8 cellular contexts compared by ENCODE assay signal in the genomic region with DNA sequence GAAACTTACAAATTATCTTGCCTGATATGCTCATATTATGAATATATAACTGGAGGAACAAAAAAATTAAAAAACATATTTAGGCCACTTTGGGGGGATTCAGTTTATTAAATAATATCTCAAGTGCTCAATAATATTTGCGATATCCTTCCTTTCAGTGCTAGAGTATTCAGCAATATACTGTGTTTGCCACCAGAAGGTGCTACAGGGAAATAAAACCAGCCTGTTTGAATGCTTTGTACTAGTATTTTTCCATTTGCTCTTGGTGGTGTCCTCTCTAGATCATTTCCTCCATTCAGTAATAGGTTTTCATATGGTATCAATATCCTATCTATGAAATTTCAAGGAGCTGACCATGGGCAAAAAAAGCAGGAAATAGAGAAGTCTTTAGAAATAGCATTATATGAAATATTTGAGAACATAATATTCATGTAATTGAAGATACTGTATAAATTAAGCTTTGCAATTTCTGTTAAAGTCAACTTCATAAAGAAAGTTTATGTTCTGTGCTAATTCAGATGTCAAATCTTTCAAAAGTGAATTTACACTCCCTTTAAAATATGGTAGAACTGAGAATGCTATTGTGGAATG.
DNase-seq lines count a peak whose midpoint lies in the region; ATAC-seq, FAIRE-seq and TF ChIP-seq lines count a peak whose summit lies in the region.

No MANE protein-coding gene starts in this region.

- no peak for TF ChIP-seq POLR2A in erythroblast (IDR thresholded peaks at IDR 0.05; ENCODE audit: low read length)

- intact Hi-C loops in pancreas (cut with DNase I): loop anchor here (5.0 to 10.0 kb wide), 3 partner anchors 198 to 203 kb away; no protein-coding TSS in a partner anchor

- H3K9ac ChIP-seq in OCI-LY1 (ENCODE audit: low read length): no peak overlapping the region

- TF ChIP-seq CTCF in OCI-LY1 (IDR thresholded peaks at IDR 0.05; ENCODE audit: low read length) (peak; percentile 96), pancreas (IDR thresholded peaks at IDR 0.05) (peak; percentile 16 to 44 (median 36))

- no peaks in the 10 kb centered on the region for H3K79me2 ChIP-seq in OCI-LY1 (ENCODE audit: insufficient read depth, low read length)

- no peak overlapping the region for H3K4me3 ChIP-seq in OCI-LY1 (ENCODE audit: low read depth, low read length, poor library complexity, severe bottlenecking)
- H3K4me3 ChIP-seq in pancreas: no peak overlapping the region

- ATAC-seq in GM18520 (IDR thresholded peaks at IDR 0.05; ENCODE audit: unreplicated experiment) (peak; percentile 55), pancreas (peak; percentile 60 to 94 (median 90))
- ATAC-seq in activated T-helper 17 cell treated with anti-CD3 and anti-CD28 coated beads, Interleukin-2, amount 50 U/mL, for 72 hours (replicated peaks): no peak

- peaks cover 30% of the 10 kb centered on the region for H3K4me1 ChIP-seq in OCI-LY1 (ENCODE audit: insufficient read depth, low read length, severe bottlenecking)
- H3K4me1 ChIP-seq in pancreas: no peaks in the 10 kb centered on the region

- FAIRE-seq in pancreas (lab: Jason Lieb, UNC): peak; percentile 5

- no peaks in the 10 kb centered on the region for H3K27me3 Mint-ChIP-seq in activated T-helper 17 cell treated with anti-CD3 and anti-CD28 coated beads, Interleukin-2, amount 50 U/mL, for 72 hours

- WGBS in pancreas, 2 donors: 25 to 35% methylated on average over 1 of the region's 1 CpG

- no peak overlapping the region for H2AFZ ChIP-seq in OCI-LY1 (ENCODE audit: low read length)

- H3K9me2 ChIP-seq in OCI-LY1 (ENCODE audit: low read depth, low read length): no peaks in the 10 kb centered on the region

- no peak overlapping the region for H3K4me2 ChIP-seq in OCI-LY1 (ENCODE audit: low read length)

- H4K20me1 ChIP-seq in OCI-LY1 (ENCODE audit: insufficient read depth, low read length): no peaks in the 10 kb centered on the region

- H3K36me3 Mint-ChIP-seq in activated T-helper 17 cell treated with anti-CD3 and anti-CD28 coated beads, Interleukin-2, amount 50 U/mL, for 72 hours (ENCODE audit: low read depth): no peaks in the 10 kb centered on the region

- H3K27me3 ChIP-seq in OCI-LY1 (ENCODE audit: insufficient read depth, low read length): no peaks in the 10 kb centered on the region
- H3K27me3 ChIP-seq in pancreas: no peaks in the 10 kb centered on the region

- peaks cover 26% of the 10 kb centered on the region for H3K9me3 Mint-ChIP-seq in activated T-helper 17 cell treated with anti-CD3 and anti-CD28 coated beads, Interleukin-2, amount 50 U/mL, for 72 hours

- no peaks in the 10 kb centered on the region for H3K4me1 Mint-ChIP-seq in activated T-helper 17 cell treated with anti-CD3 and anti-CD28 coated beads, Interleukin-2, amount 50 U/mL, for 72 hours

- H3K27ac ChIP-seq in OCI-LY1 (ENCODE audit: low read depth, low read length, poor library complexity, severe bottlenecking) (no peak overlapping the region), pancreas (no peak overlapping the region)

- H3K4me3 Mint-ChIP-seq in activated T-helper 17 cell treated with anti-CD3 and anti-CD28 coated beads, Interleukin-2, amount 50 U/mL, for 72 hours: no peak overlapping the region

- H3K27ac Mint-ChIP-seq in activated T-helper 17 cell treated with anti-CD3 and anti-CD28 coated beads, Interleukin-2, amount 50 U/mL, for 72 hours: no peak overlapping the region

- H3F3A ChIP-seq in OCI-LY1 (ENCODE audit: insufficient read depth, low read length): no peaks in the 10 kb centered on the region

- H3K9me3 ChIP-seq in OCI-LY1 (ENCODE audit: low read length) (no peaks in the 10 kb centered on the region), pancreas (no peaks in the 10 kb centered on the region)

- H3K36me3 ChIP-seq in OCI-LY1 (ENCODE audit: insufficient read depth, low read length) (no peaks in the 10 kb centered on the region), pancreas (no peaks in the 10 kb centered on the region)

- DNase-seq in HT-29 (ENCODE audit: low spot score) (peak; percentile 79), fibroblast of gingiva (ENCODE audit: low read depth) (peak; percentile 35), pancreas (peak in 1 of 6 donors; percentile 11), erythroblast (lab: John Stamatoyannopoulos, UW) (no peak)
- no peak for DNase-seq in stimulated activated naive CD4-positive, alpha-beta T cell (lab: John Stamatoyannopoulos, UW)

Comparison
In these comparisons a context has a peak if more than half of its experiments do, and no peak if none do; other contexts are left out.
1. DNase-seq: peak in HT-29 (single experiment) and fibroblast of gingiva (single experiment); none in stimulated activated naive CD4-positive, alpha-beta T cell (0 of 6) and erythroblast (0 of 2).